Comparison of ENCODE assay signal across 36 cellular contexts in the genomic region with DNA sequence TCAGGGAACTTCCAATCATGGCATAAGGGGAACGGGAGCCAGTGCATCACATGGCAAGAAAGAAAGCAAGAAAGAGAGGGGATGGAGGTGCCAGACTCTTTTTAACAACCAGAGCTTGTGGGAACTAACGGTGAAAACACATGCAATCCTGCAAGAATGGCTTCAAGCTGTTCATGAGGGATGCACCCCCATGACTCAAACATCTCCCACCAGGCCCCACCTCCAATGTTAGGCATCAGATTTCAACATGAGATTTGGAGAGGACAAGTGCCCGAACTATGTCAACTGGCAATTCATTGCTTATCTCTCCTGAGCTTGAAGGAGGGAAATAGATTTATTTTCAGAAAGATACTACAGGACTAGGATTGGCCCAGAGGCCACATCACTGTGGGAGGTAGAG.
"Had no signal": no experiment of that assay in that cellular context is flagged by ENCODE, and none has a peak within 500 bp of the region (broad histone marks: within the 10 kb centered on the region; RNA-seq: fewer than 3 reads in every experiment).

No MANE protein-coding gene starts in this region.

- H3K4me3 ChIP-seq: ascending aorta, cardiac muscle cell had no signal

- DNase-seq: activated B cell treated with CpG ODN at 0.5 μM for 24 hours; activated CD4-positive, alpha-beta memory T cell treated with anti-CD3 and anti-CD28 coated beads for 36 hours; activated CD4-positive, alpha-beta T cell treated with anti-CD3 and anti-CD28 coated beads for 4 hours; activated CD4-positive, alpha-beta T cell treated with anti-CD3 and anti-CD28 coated beads, Interleukin-2, amount 10 ng/mL, durations not matched to agents 24 days and 14 days; activated CD4-positive, alpha-beta T cell treated with anti-CD3 and anti-CD28 coated beads, Interleukin-2, amount 50 U/mL, for 1 hour; activated CD4-positive, alpha-beta T cell treated with anti-CD3 and anti-CD28 coated beads, Interleukin-2, amount 50 U/mL, for 4 hours; activated CD4-positive, CD25-positive, alpha-beta regulatory T cell treated with anti-CD3 and anti-CD28 coated beads, Interleukin-2, amount 50 U/mL, for 72 hours; activated CD8-positive, alpha-beta memory T cell treated with anti-CD3 and anti-CD28 coated beads for 24 hours; activated CD8-positive, alpha-beta memory T cell treated with anti-CD3 and anti-CD28 coated beads, Interleukin-2, amount 10 ng/mL, durations not matched to agents 7 days and 5 days; activated CD8-positive, alpha-beta memory T cell treated with anti-CD3 and anti-CD28 coated beads, Interleukin-2, amount 50 U/mL, for 48 hours; activated CD8-positive, alpha-beta T cell treated with anti-CD3 and anti-CD28 coated beads, Interleukin-2, amount 10 ng/mL, durations not matched to agents 7 days and 5 days; activated effector memory CD4-positive, alpha-beta T cell treated with Interleukin-2 at 50 U/mL for 16 hours; activated gamma-delta T cell; activated naive CD4-positive, alpha-beta T cell treated with anti-CD3 and anti-CD28 coated beads, Interleukin-2, amount 10 ng/mL, durations not matched to agents 7 days and 5 days; activated naive CD4-positive, alpha-beta T cell treated with Interleukin-2 at 50 U/mL for 16 hours; activated naive CD8-positive, alpha-beta T cell treated with anti-CD3 and anti-CD28 coated beads, Interleukin-2, amount 10 ng/mL, durations not matched to agents 7 days and 5 days; activated naive CD8-positive, alpha-beta T cell treated with anti-CD3 and anti-CD28 coated beads, Interleukin-2, amount 50 U/mL, for 24 hours; activated T-cell treated with anti-CD3 and anti-CD28 coated beads, Interleukin-2, amount 50 U/mL, for 24 hours; activated T-cell treated with anti-CD3 and anti-CD28 coated beads, Interleukin-2, amount 50 U/mL, for 48 hours; amygdala; anterior cingulate cortex; central memory CD4-positive, alpha-beta T cell; T-helper 1 cell; T-helper 2 cell; T-helper 9 cell had no signal

- H3K4me1 Mint-ChIP-seq: activated B cell treated with CpG ODN at 0.5 μM for 24 hours; activated CD4-positive, alpha-beta T cell treated with anti-CD3 and anti-CD28 coated beads, Interleukin-2, amount 10 ng/mL, durations not matched to agents 24 days and 14 days; activated CD8-positive, alpha-beta memory T cell treated with anti-CD3 and anti-CD28 coated beads, Interleukin-2, amount 10 ng/mL, durations not matched to agents 7 days and 5 days; activated naive CD4-positive, alpha-beta T cell treated with anti-CD3 and anti-CD28 coated beads, Interleukin-2, amount 10 ng/mL, durations not matched to agents 7 days and 5 days; activated naive CD4-positive, alpha-beta T cell treated with anti-CD3 and anti-CD28 coated beads, Interleukin-2, amount 50 U/mL, for 24 hours; activated naive CD8-positive, alpha-beta T cell treated with anti-CD3 and anti-CD28 coated beads, Interleukin-2, amount 10 ng/mL, durations not matched to agents 7 days and 5 days; activated naive CD8-positive, alpha-beta T cell treated with anti-CD3 and anti-CD28 coated beads, Interleukin-2, amount 50 U/mL, for 24 hours had no signal

- H3K27ac ChIP-seq: ascending aorta, cardiac muscle cell, VCaP had no signal

- H3K27me3 ChIP-seq: ascending aorta, cardiac muscle cell had no signal

- H3K9me3 ChIP-seq: ascending aorta had no signal

- FAIRE-seq: bronchial epithelial cell, TTC549 had no signal

- H3K4me3 Mint-ChIP-seq: activated B cell treated with CpG ODN at 0.5 μM for 24 hours; activated CD4-positive, alpha-beta memory T cell treated with anti-CD3 and anti-CD28 coated beads for 36 hours; activated CD4-positive, alpha-beta T cell treated with anti-CD3 and anti-CD28 coated beads, Interleukin-2, amount 10 ng/mL, durations not matched to agents 24 days and 14 days; activated CD8-positive, alpha-beta memory T cell treated with anti-CD3 and anti-CD28 coated beads, Interleukin-2, amount 10 ng/mL, durations not matched to agents 7 days and 5 days; activated CD8-positive, alpha-beta T cell treated with anti-CD3 and anti-CD28 coated beads, Interleukin-2, amount 10 ng/mL, durations not matched to agents 7 days and 5 days; activated naive CD4-positive, alpha-beta T cell treated with anti-CD3 and anti-CD28 coated beads, Interleukin-2, amount 10 ng/mL, durations not matched to agents 7 days and 5 days; activated naive CD4-positive, alpha-beta T cell treated with anti-CD3 and anti-CD28 coated beads, Interleukin-2, amount 50 U/mL, for 24 hours; activated naive CD8-positive, alpha-beta T cell; activated naive CD8-positive, alpha-beta T cell treated with anti-CD3 and anti-CD28 coated beads, Interleukin-2, amount 10 ng/mL, durations not matched to agents 7 days and 5 days; activated naive CD8-positive, alpha-beta T cell treated with anti-CD3 and anti-CD28 coated beads, Interleukin-2, amount 50 U/mL, for 24 hours; activated T-cell treated with anti-CD3 and anti-CD28 coated beads, Interleukin-2, amount 50 U/mL, for 24 hours; brain; T-helper 1 cell treated with Interleukin-12 subunit alpha and Interleukin-12 subunit beta and Interleukin-4 antibody, amounts not matched to agents 30 μg/mL and 1 μg/mL, for 36 hours; T-helper 2 cell treated with Interferon-gamma antibody and Interleukin-4, amounts not matched to agents 5 μg/mL and 100 μg/mL, for 36 hours had no signal

- H3K9me3 Mint-ChIP-seq: activated B cell treated with CpG ODN at 0.5 μM for 24 hours; activated CD4-positive, alpha-beta memory T cell treated with anti-CD3 and anti-CD28 coated beads for 36 hours; activated CD4-positive, alpha-beta T cell treated with anti-CD3 and anti-CD28 coated beads, Interleukin-2, amount 10 ng/mL, durations not matched to agents 24 days and 14 days; activated naive CD4-positive, alpha-beta T cell treated with anti-CD3 and anti-CD28 coated beads, Interleukin-2, amount 10 ng/mL, durations not matched to agents 7 days and 5 days; activated naive CD8-positive, alpha-beta T cell treated with anti-CD3 and anti-CD28 coated beads, Interleukin-2, amount 10 ng/mL, durations not matched to agents 7 days and 5 days; activated naive CD8-positive, alpha-beta T cell treated with anti-CD3 and anti-CD28 coated beads, Interleukin-2, amount 50 U/mL, for 24 hours; activated T-cell treated with anti-CD3 and anti-CD28 coated beads, Interleukin-2, amount 50 U/mL, for 24 hours; activated T-helper 2 cell treated with anti-CD3 and anti-CD28 coated beads, Interferon-gamma antibody, Interleukin-2, Interleukin-4, amounts not matched to agents 10 μg/mL and 5 μg/mL and 100 μg/mL, durations not matched to agents 14 hours and 24 hours and 36 hours; T-helper 1 cell treated with Interleukin-12 subunit alpha and Interleukin-12 subunit beta and Interleukin-4 antibody, amounts not matched to agents 30 μg/mL and 1 μg/mL, for 36 hours; T-helper 2 cell treated with Interferon-gamma antibody and Interleukin-4, amounts not matched to agents 5 μg/mL and 100 μg/mL, for 36 hours had no signal

- H3K4me1 ChIP-seq: ascending aorta had no signal

- H3K36me3 ChIP-seq: ascending aorta, cardiac muscle cell had no signal

- H3K36me3 Mint-ChIP-seq: activated CD4-positive, alpha-beta memory T cell treated with anti-CD3 and anti-CD28 coated beads for 36 hours; activated CD8-positive, alpha-beta memory T cell treated with anti-CD3 and anti-CD28 coated beads, Interleukin-2, amount 10 ng/mL, durations not matched to agents 7 days and 5 days; activated naive CD4-positive, alpha-beta T cell treated with anti-CD3 and anti-CD28 coated beads, Interleukin-2, amount 10 ng/mL, durations not matched to agents 7 days and 5 days; activated naive CD4-positive, alpha-beta T cell treated with anti-CD3 and anti-CD28 coated beads, Interleukin-2, amount 50 U/mL, for 24 hours; activated naive CD8-positive, alpha-beta T cell; activated naive CD8-positive, alpha-beta T cell treated with anti-CD3 and anti-CD28 coated beads, Interleukin-2, amount 10 ng/mL, durations not matched to agents 7 days and 5 days; brain had no signal

- H3K27me3 Mint-ChIP-seq: activated B cell treated with CpG ODN at 0.5 μM for 24 hours; activated CD4-positive, alpha-beta T cell treated with anti-CD3 and anti-CD28 coated beads, Interleukin-2, amount 10 ng/mL, durations not matched to agents 24 days and 14 days; activated CD8-positive, alpha-beta memory T cell treated with anti-CD3 and anti-CD28 coated beads, Interleukin-2, amount 10 ng/mL, durations not matched to agents 7 days and 5 days; activated naive CD4-positive, alpha-beta T cell treated with anti-CD3 and anti-CD28 coated beads, Interleukin-2, amount 10 ng/mL, durations not matched to agents 7 days and 5 days; activated naive CD8-positive, alpha-beta T cell; activated naive CD8-positive, alpha-beta T cell treated with anti-CD3 and anti-CD28 coated beads, Interleukin-2, amount 10 ng/mL, durations not matched to agents 7 days and 5 days had no signal

- ATAC-seq: activated CD8-positive, alpha-beta memory T cell treated with anti-CD3 and anti-CD28 coated beads, Interleukin-2, amount 10 ng/mL, durations not matched to agents 7 days and 5 days; activated CD8-positive, alpha-beta T cell treated with anti-CD3 and anti-CD28 coated beads, Interleukin-2, amount 10 ng/mL, durations not matched to agents 7 days and 5 days; activated naive CD8-positive, alpha-beta T cell treated with anti-CD3 and anti-CD28 coated beads, Interleukin-2, amount 50 U/mL, for 24 hours had no signal

- H3K27ac Mint-ChIP-seq: activated B cell treated with CpG ODN at 0.5 μM for 24 hours; activated CD4-positive, alpha-beta memory T cell treated with anti-CD3 and anti-CD28 coated beads for 36 hours; activated CD4-positive, alpha-beta T cell treated with anti-CD3 and anti-CD28 coated beads, Interleukin-2, amount 10 ng/mL, durations not matched to agents 24 days and 14 days; activated CD8-positive, alpha-beta memory T cell treated with anti-CD3 and anti-CD28 coated beads, Interleukin-2, amount 10 ng/mL, durations not matched to agents 7 days and 5 days; activated CD8-positive, alpha-beta T cell treated with anti-CD3 and anti-CD28 coated beads, Interleukin-2, amount 10 ng/mL, durations not matched to agents 7 days and 5 days; activated naive CD4-positive, alpha-beta T cell treated with anti-CD3 and anti-CD28 coated beads, Interleukin-2, amount 10 ng/mL, durations not matched to agents 7 days and 5 days; activated naive CD4-positive, alpha-beta T cell treated with anti-CD3 and anti-CD28 coated beads, Interleukin-2, amount 50 U/mL, for 24 hours; activated naive CD8-positive, alpha-beta T cell; activated naive CD8-positive, alpha-beta T cell treated with anti-CD3 and anti-CD28 coated beads, Interleukin-2, amount 10 ng/mL, durations not matched to agents 7 days and 5 days; activated naive CD8-positive, alpha-beta T cell treated with anti-CD3 and anti-CD28 coated beads, Interleukin-2, amount 50 U/mL, for 24 hours; activated T-cell treated with anti-CD3 and anti-CD28 coated beads, Interleukin-2, amount 50 U/mL, for 24 hours; activated T-helper 2 cell treated with anti-CD3 and anti-CD28 coated beads, Interferon-gamma antibody, Interleukin-2, Interleukin-4, amounts not matched to agents 10 μg/mL and 5 μg/mL and 100 μg/mL, durations not matched to agents 14 hours and 24 hours and 36 hours; brain; T-helper 1 cell treated with Interleukin-12 subunit alpha and Interleukin-12 subunit beta and Interleukin-4 antibody, amounts not matched to agents 30 μg/mL and 1 μg/mL, for 36 hours; T-helper 2 cell treated with Interferon-gamma antibody and Interleukin-4, amounts not matched to agents 5 μg/mL and 100 μg/mL, for 36 hours had no signal
